Comparison of ENCODE assay signal across 13 cellular contexts in the genomic region with DNA sequence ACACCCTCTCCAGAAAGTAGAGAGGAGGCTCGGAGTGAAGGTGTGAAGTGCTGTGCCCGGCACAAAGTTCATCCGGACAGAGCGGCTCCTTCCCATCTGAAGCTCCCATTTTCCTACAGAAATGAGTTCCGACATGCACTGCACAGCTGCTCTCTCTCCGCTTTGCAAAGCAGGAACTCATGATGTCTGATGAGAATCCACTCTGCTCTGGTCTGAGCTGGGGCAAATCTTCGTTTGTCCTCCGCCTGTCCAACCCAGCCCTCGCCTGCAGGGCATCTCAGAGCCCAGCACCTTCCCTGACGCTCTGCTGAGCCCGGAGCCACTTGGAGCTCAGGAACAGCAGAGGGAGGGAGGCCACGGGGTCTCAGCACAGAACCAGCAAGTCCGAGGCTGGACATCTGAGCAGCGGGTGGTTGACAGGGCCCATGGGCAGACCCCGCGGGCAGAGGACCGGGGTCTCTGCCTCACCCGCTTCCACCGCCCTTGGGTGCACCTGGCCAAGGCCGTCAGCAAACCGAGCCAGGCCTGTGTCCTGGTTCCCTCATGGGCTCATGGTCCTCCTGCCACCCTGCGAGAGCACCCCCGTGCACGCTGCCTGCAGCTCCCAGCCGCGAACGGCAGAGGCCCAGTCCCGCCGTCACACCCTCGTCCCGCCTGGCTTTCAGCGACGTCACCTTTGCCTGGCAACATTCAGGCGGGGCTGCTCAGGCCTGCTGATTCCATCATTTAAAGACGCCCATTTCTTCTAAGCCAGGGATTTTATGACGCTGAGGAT.
DNase-seq lines count a peak whose midpoint lies in the region; ATAC-seq, FAIRE-seq and TF ChIP-seq lines count a peak whose summit lies in the region.
"Had no signal": no experiment of that assay in that cellular context is flagged by ENCODE, and none has a peak within 500 bp of the region (broad histone marks: within the 10 kb centered on the region; RNA-seq: fewer than 3 reads in every experiment).

No MANE protein-coding gene starts in this region.

- H2BK15ac ChIP-seq in H1 (ENCODE audit: low read length): no peak overlapping the region

- TF ChIP-seq RAD21 in H1 (IDR thresholded peaks at IDR 0.05 in 1 of 2, conservative IDR thresholded peaks at IDR 0.05 in 1 of 2; ENCODE audit: low read depth in 2 of 2, low read length in 2 of 2): no peak

- no peak overlapping the region for H2BK5ac ChIP-seq in H1 (ENCODE audit: low read depth, low read length)

- no peak overlapping the region for H4K5ac ChIP-seq in H1 (ENCODE audit: insufficient read length, low read depth, low read length)

- no peak overlapping the region for H2BK20ac ChIP-seq in H1 (ENCODE audit: low read length)

- 0 out of 2 replicates have a peak overlapping the region, but pooled peaks have one; percentile 53 for H2AK5ac ChIP-seq in H1 (ENCODE audit: low read depth, low read length)

- H3K4me3 Mint-ChIP-seq in Calu3 (ENCODE audit: low read depth, unreplicated experiment) (no peak overlapping the region), GM23338 (no peak overlapping the region)
- H3K4me3 Mint-ChIP-seq: CD4-positive, alpha-beta T cell had no signal

- H3K4me1 Mint-ChIP-seq in Calu3 (ENCODE audit: low read depth, unreplicated experiment) (peaks cover 11% of the 10 kb centered on the region), GM23338 (peaks cover 6% of the 10 kb centered on the region; the same call in 1 of the 3 replicates)

- H3K27me3 Mint-ChIP-seq in Calu3 (ENCODE audit: unreplicated experiment) (peaks cover 97% of the 10 kb centered on the region), GM23338 (ENCODE audit: insufficient read depth, low read depth, poor library complexity) (peaks cover 20% of the 10 kb centered on the region)

- no peak overlapping the region for H2BK120ac ChIP-seq in H1 (replicated peaks; ENCODE audit: low read depth, low read length)

- no peak overlapping the region for H2BK12ac ChIP-seq in H1 (ENCODE audit: low read depth, low read length)

- H3K4me2 ChIP-seq in GM23338 (no peak overlapping the region), H1 (ENCODE audit: insufficient read depth in 1 of 2, low read depth in 2 of 2, low read length in 2 of 2) (no peak overlapping the region)

- no TSS peak for BruUV-seq in Calu3 (replicated peaks; lab: Mats Ljungman, UMichigan)

- no peak overlapping the region for H3K14ac ChIP-seq in H1 (ENCODE audit: insufficient read length)

- DNase-seq in Calu3: peak; percentile 48
- no peak for DNase-seq in GM23338 (ENCODE audit: low spot score)
- peak in 1 of 2 experiments; percentile 52 for DNase-seq in H1 (ENCODE audit: low read depth in 1 of 2, low spot score in 2 of 2)
- DNase-seq in mucosa of descending colon: peak in 2 of 3 donors; percentile 10 to 43
- DNase-seq in EL: no peak
- DNase-seq in MG63: no peak
- no peak for DNase-seq in GM12892 (ENCODE audit: insufficient read length)
- DNase-seq: caudate nucleus, foreskin fibroblast, NCI-H146, NCI-H510A treated with DMSO at 0.1 percent for 48 hours had no signal

- POLR2A ChIA-PET in H1 (lab: Charles Lee; ENCODE audit: partially characterized antibody): interaction anchor here (1.2 kb wide), 1 partner anchor 16 kb away, joined by 3 read pairs; no protein-coding TSS in a partner anchor

- H3K9ac ChIP-seq in H1 (replicated peaks in 1 of 4; ENCODE audit: extremely low read depth in 1 of 4, low read depth in 3 of 4, low read length in 3 of 4): no peak overlapping the region

- no peak overlapping the region for H4K8ac ChIP-seq in H1 (ENCODE audit: extremely low read depth, insufficient read depth, low read length)

- H3K18ac ChIP-seq in H1 (ENCODE audit: extremely low read depth, low read length): no peak overlapping the region

- 94% methylated on average over 36 of the region's 36 CpGs; no CpG with 5 or more reads in 1 of the 2 experiments for WGBS in H1 (ENCODE audit: extremely low coverage in 1 of 2, insufficient coverage in 1 of 2, insufficient read length in 1 of 2, insufficient replicate concordance in 2 of 2, low coverage in 1 of 2, low lambda C conversion rate in 2 of 2, missing lambda C conversion rate in 1 of 2), 2 experiments

- ATAC-seq in GM23338 (peak; percentile 10; the same call in 1 of the 3 replicates), mucosa of descending colon (peak; percentile 36)

- H3K27ac ChIP-seq in GM23338 (ENCODE audit: low read depth) (no peak overlapping the region), H1 (ENCODE audit: low read depth, low read length) (no peak overlapping the region)

- CTCF ChIA-PET in Calu3 (lab: Charles Lee): interaction anchor here (0.9 to 1.2 kb wide), 3 partner anchors 14 to 139 kb away, joined by 3 to 5 read pairs (median 3); no protein-coding TSS in a partner anchor
- CTCF ChIA-PET in H1 (lab: Charles Lee; ENCODE audit: partially characterized antibody): interaction anchor here (0.7 to 2.2 kb wide), 6 partner anchors 9 to 411 kb away, joined by 3 to 8 read pairs (median 3); no protein-coding TSS in a partner anchor

- FAIRE-seq in H1 (lab: Jason Lieb, UNC): no peak
- FAIRE-seq in GM12892 (lab: Jason Lieb, UNC): no peak
- FAIRE-seq: GM12891 had no signal

- TF ChIP-seq EP300 in H1 (IDR thresholded peaks at IDR 0.05; ENCODE audit: borderline replicate concordance in 1 of 2, low read depth in 2 of 2, low read length in 2 of 2): no peak

- no peaks in the 10 kb centered on the region for H3F3A ChIP-seq in GM23338 (replicated peaks; ENCODE audit: low read depth)

- H3K56ac ChIP-seq in H1 (replicated peaks; ENCODE audit: insufficient read length, low read depth, low read length): no peak overlapping the region

- no peak overlapping the region for H3K4ac ChIP-seq in H1 (replicated peaks; ENCODE audit: insufficient read length, low read depth, low read length)

- no peaks in the 10 kb centered on the region for H3K79me1 ChIP-seq in H1 (ENCODE audit: low read depth, low read length)

- H3K36me3 ChIP-seq in GM23338 (ENCODE audit: insufficient read depth): no peaks in the 10 kb centered on the region
- no peaks in the 10 kb centered on the region for H3K36me3 ChIP-seq in H1 (ENCODE audit: control insufficient read depth in 2 of 4, insufficient read depth in 4 of 4, low read length in 3 of 4)
- H3K36me3 ChIP-seq in mucosa of descending colon (ENCODE audit: low read depth): no peaks in the 10 kb centered on the region
- H3K36me3 ChIP-seq in MG63: no peaks in the 10 kb centered on the region

- no peaks in the 10 kb centered on the region for H3K79me2 ChIP-seq in GM23338 (replicated peaks; ENCODE audit: insufficient read depth)
- no peaks in the 10 kb centered on the region for H3K79me2 ChIP-seq in H1 (ENCODE audit: control insufficient read depth in 1 of 2, insufficient read depth in 2 of 2, low read length in 2 of 2)

- no peak overlapping the region for H4K91ac ChIP-seq in H1 (replicated peaks; ENCODE audit: insufficient read length, low read length)

- H3K36me3 Mint-ChIP-seq in Calu3 (ENCODE audit: insufficient read depth, unreplicated experiment) (peaks cover 12% of the 10 kb centered on the region), GM23338 (ENCODE audit: low read depth) (no peaks in the 10 kb centered on the region)

- H3K27ac Mint-ChIP-seq in Calu3 (ENCODE audit: unreplicated experiment) (no peak overlapping the region), GM23338 (no peak overlapping the region)
- H3K27ac Mint-ChIP-seq: CD4-positive, alpha-beta T cell had no signal

- intact Hi-C loops in Calu3 (cut with micrococcal nuclease; ENCODE audit: unreplicated experiment): no loop called here
- intact Hi-C loops in mucosa of descending colon (cut with DNase I, micrococcal nuclease): no loop called here

- TF ChIP-seq POLR2A in H1 (IDR thresholded peaks at IDR 0.05; ENCODE audit: control extremely low read depth in 1 of 2, low read depth in 2 of 2, low read length in 2 of 2) (no peak), GM12892 (IDR thresholded peaks at IDR 0.05; ENCODE audit: low read depth, low read length) (no peak)

- TF ChIP-seq CTCF in Calu3 (IDR thresholded peaks at IDR 0.05; ENCODE audit: unreplicated experiment) (no peak), GM23338 (conservative IDR thresholded peaks at IDR 0.05; ENCODE audit: low read depth in 2 of 2) (no peak), H1 (IDR thresholded peaks at IDR 0.05; ENCODE audit: control extremely low read depth in 1 of 3, insufficient read depth in 1 of 3, low read depth in 1 of 3, low read length in 3 of 3) (no peak), mucosa of descending colon (IDR thresholded peaks at IDR 0.05) (no peak)

- H3K27me3 ChIP-seq in GM23338 (ENCODE audit: insufficient read depth): no peaks in the 10 kb centered on the region
- peaks cover 0 to 2% (median 0%) of the 10 kb centered on the region in 4 experiments; a peak in 3 of 7 replicates for H3K27me3 ChIP-seq in H1 (replicated peaks in 1 of 4; ENCODE audit: control insufficient read depth in 3 of 4, extremely low read depth in 1 of 4, insufficient read depth in 3 of 4, low read length in 3 of 4)
- H3K27me3 ChIP-seq in MG63: peaks cover 74% of the 10 kb centered on the region

- H3K9me3 ChIP-seq in H1 (ENCODE audit: insufficient read depth in 2 of 2, low read depth in 1 of 2, low read length in 1 of 2) (no peaks in the 10 kb centered on the region), mucosa of descending colon (no peaks in the 10 kb centered on the region), MG63 (no peaks in the 10 kb centered on the region)

- no peaks in the 10 kb centered on the region for H3K9me2 ChIP-seq in GM23338 (ENCODE audit: insufficient read depth)

- no peaks in the 10 kb centered on the region; the same call in 1 of the 2 replicates for H3K4me1 ChIP-seq in GM23338 (ENCODE audit: insufficient read depth)
- H3K4me1 ChIP-seq in H1 (replicated peaks in 1 of 4; ENCODE audit: control insufficient read depth in 3 of 4, insufficient read depth in 4 of 4, low read length in 3 of 4): no peaks in the 10 kb centered on the region; a peak in 1 of 7 replicates
- no peaks in the 10 kb centered on the region for H3K4me1 ChIP-seq in mucosa of descending colon (ENCODE audit: low read depth)

- H3K23me2 ChIP-seq in H1 (ENCODE audit: low read depth, low read length): no peaks in the 10 kb centered on the region

- H3K4me3 ChIP-seq in GM23338 (no peak overlapping the region), H1 (ENCODE audit: extremely low read depth in 1 of 4, insufficient read depth in 2 of 4, low read depth in 3 of 4, low read length in 4 of 4) (no peak overlapping the region), mucosa of descending colon (no peak overlapping the region), MG63 (no peak overlapping the region)

- no peaks in the 10 kb centered on the region for H3K9me3 Mint-ChIP-seq in Calu3 (ENCODE audit: low read depth, unreplicated experiment)
- H3K9me3 Mint-ChIP-seq in GM23338: no peaks in the 10 kb centered on the region; the same call in 2 of the 3 replicates
- H3K9me3 Mint-ChIP-seq: CD4-positive, alpha-beta T cell had no signal

- H4K20me1 ChIP-seq in GM23338 (replicated peaks; ENCODE audit: insufficient read depth): no peaks in the 10 kb centered on the region
- peaks cover 0 to 5% of the 10 kb centered on the region in 2 experiments for H4K20me1 ChIP-seq in H1 (replicated peaks in 1 of 2; ENCODE audit: control insufficient read depth in 1 of 2, insufficient read depth in 2 of 2, low read length in 2 of 2)

- no peak overlapping the region for H3K23ac ChIP-seq in H1 (ENCODE audit: insufficient read length)

- no peak overlapping the region for H2AFZ ChIP-seq in GM23338
- no peak overlapping the region for H2AFZ ChIP-seq in H1 (ENCODE audit: low read length)

Comparison
In these comparisons a context has a peak if more than half of its experiments do, and no peak if none do; other contexts are left out.
1. DNase-seq: peak in Calu3 (single experiment) and mucosa of descending colon (2 of 3); none in GM23338 (single experiment), EL (single experiment), MG63 (single experiment) and GM12892 (single experiment).